Comparison of ENCODE assay signal across 1 cellular context in the genomic region with DNA sequence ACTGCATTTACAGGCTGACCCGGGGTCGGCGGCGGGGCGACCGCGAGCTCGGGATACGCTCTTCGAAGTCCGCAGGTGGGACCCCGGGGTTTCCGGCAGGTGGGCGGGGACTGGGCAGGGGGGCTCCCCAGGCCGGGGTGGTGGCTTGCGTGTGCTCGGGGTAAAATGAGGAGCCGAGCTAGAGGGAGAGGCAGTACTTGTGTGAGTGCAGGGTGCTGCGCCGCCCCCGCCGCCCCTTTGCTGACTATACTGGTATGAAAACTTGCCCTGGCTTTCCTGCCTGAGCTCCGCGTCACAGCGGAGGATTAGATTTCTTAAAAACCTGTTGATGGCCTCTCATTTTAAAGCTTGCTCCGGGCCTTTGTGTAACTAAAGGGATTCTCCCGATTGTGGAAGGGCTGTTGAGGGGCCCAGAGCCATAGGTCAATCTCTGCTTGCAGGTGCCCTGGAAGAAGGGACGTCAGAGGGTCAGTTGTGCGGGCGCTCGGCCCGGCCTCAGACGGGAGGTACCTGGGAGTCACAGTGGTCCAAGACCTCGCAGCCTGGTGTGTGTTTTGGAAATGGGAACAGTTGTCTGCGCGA.
TF ChIP-seq lines count a peak whose summit lies in the region.

No MANE protein-coding gene starts in this region.

TF ChIP-seq in HEK293, 187 proteins besides CTCF, POLR2A, EP300 and RAD21 (continued from another document and continues in another):
- TF ChIP-seq, protein P1, sequence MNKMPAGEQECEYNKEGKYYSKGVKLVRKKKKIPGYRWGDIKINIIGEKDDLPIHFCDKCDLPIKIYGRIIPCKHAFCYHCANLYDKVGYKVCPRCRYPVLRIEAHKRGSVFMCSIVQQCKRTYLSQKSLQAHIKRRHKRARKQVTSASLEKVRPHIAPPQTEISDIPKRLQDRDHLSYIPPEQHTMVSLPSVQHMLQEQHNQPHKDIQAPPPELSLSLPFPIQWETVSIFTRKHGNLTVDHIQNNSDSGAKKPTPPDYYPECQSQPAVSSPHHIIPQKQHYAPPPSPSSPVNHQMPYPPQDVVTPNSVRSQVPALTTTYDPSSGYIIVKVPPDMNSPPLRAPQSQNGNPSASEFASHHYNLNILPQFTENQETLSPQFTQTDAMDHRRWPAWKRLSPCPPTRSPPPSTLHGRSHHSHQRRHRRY (tag by site-specific recombination; IDR thresholded peaks at IDR 0.05), result no peak
- TF ChIP-seq SALL2 (tag by site-specific recombination; IDR thresholded peaks at IDR 0.05; ENCODE audit: borderline replicate concordance) (no peak), ZNF302 (tag by site-specific recombination; IDR thresholded peaks at IDR 0.05; ENCODE audit: low read depth) (no peak), ZNF311 (tag by site-specific recombination; IDR thresholded peaks at IDR 0.05; ENCODE audit: borderline replicate concordance) (no peak), SCRT2 (tag by site-specific recombination; IDR thresholded peaks at IDR 0.05) (peak; percentile 96), ZNF23 (tag by site-specific recombination; IDR thresholded peaks at IDR 0.05; ENCODE audit: borderline replicate concordance) (no peak), ZNF555 (tag by site-specific recombination; conservative IDR thresholded peaks at IDR 0.05) (no peak), REPIN1 (tag by site-specific recombination; IDR thresholded peaks at IDR 0.05; ENCODE audit: low read depth) (no peak), ZNF292 (tag by site-specific recombination; IDR thresholded peaks at IDR 0.05; ENCODE audit: borderline replicate concordance, low read depth) (no peak), ZNF549 (tag by site-specific recombination; IDR thresholded peaks at IDR 0.05) (no peak), ZNF624 (tag by site-specific recombination; IDR thresholded peaks at IDR 0.05) (no peak), ZXDB (tag by site-specific recombination; IDR thresholded peaks at IDR 0.05) (0 out of 2 replicates have a peak, but pooled peaks have one; percentile 16), ZNF391 (tag by site-specific recombination; IDR thresholded peaks at IDR 0.05; ENCODE audit: borderline replicate concordance, low read depth) (no peak), ZNF530 (tag by site-specific recombination; IDR thresholded peaks at IDR 0.05; ENCODE audit: low read depth) (no peak), KLF8 (tag by site-specific recombination; IDR thresholded peaks at IDR 0.05) (no peak), YY2 (tag by site-specific recombination; IDR thresholded peaks at IDR 0.05) (no peak), ZNF175 (tag by site-specific recombination; IDR thresholded peaks at IDR 0.05) (no peak), MEIS1 (CRISPR knock-in tag; IDR thresholded peaks at IDR 0.05; ENCODE audit: borderline replicate concordance) (no peak), ZNF76 (tag by site-specific recombination; IDR thresholded peaks at IDR 0.05; ENCODE audit: borderline replicate concordance, low read depth) (no peak; the same call in 1 of the 2 replicates), ZBTB20 (tag by site-specific recombination; IDR thresholded peaks at IDR 0.05) (peak; percentile 21; the same call in 1 of the 2 replicates), ZFP69B (tag by site-specific recombination; IDR thresholded peaks at IDR 0.05) (no peak), FEZF1 (tag by site-specific recombination; IDR thresholded peaks at IDR 0.05) (no peak), ZNF830 (tag by site-specific recombination; IDR thresholded peaks at IDR 0.05; ENCODE audit: low read depth) (no peak), ZNF155 (tag by site-specific recombination; IDR thresholded peaks at IDR 0.05) (no peak), ZNF248 (tag by site-specific recombination; IDR thresholded peaks at IDR 0.05) (no peak), ZNF426 (tag by site-specific recombination; IDR thresholded peaks at IDR 0.05) (no peak), OSR2 (tag by site-specific recombination; IDR thresholded peaks at IDR 0.05) (no peak), SP7 (tag by site-specific recombination; IDR thresholded peaks at IDR 0.05) (no peak), ZNF473 (tag by site-specific recombination; IDR thresholded peaks at IDR 0.05) (no peak)
- TF ChIP-seq, protein P2, sequence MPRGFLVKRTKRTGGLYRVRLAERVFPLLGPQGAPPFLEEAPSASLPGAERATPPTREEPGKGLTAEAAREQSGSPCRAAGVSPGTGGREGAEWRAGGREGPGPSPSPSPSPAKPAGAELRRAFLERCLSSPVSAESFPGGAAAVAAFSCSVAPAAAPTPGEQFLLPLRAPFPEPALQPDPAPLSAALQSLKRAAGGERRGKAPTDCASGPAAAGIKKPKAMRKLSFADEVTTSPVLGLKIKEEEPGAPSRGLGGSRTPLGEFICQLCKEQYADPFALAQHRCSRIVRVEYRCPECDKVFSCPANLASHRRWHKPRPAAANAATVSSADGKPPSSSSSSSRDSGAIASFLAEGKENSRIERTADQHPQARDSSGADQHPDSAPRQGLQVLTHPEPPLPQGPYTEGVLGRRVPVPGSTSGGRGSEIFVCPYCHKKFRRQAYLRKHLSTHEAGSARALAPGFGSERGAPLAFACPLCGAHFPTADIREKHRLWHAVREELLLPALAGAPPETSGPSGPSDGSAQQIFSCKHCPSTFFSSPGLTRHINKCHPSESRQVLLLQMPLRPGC (tag by site-specific recombination; IDR thresholded peaks at IDR 0.05), result no peak
- TF ChIP-seq, protein P3, sequence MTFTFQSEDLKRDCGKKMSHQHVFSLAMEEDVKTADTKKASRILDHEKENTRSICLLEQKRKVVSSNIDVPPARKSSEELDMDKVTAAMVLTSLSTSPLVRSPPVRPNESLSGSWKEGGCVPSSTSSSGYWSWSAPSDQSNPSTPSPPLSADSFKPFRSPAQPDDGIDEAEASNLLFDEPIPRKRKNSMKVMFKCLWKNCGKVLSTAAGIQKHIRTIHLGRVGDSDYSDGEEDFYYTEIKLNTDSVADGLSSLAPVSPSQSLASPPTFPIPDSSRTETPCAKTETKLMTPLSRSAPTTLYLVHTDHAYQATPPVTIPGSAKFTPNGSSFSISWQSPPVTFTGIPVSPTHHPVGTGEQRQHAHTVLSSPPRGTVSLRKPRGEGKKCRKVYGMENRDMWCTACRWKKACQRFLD (tag by site-specific recombination; IDR thresholded peaks at IDR 0.05), result no peak
- TF ChIP-seq, protein P4, sequence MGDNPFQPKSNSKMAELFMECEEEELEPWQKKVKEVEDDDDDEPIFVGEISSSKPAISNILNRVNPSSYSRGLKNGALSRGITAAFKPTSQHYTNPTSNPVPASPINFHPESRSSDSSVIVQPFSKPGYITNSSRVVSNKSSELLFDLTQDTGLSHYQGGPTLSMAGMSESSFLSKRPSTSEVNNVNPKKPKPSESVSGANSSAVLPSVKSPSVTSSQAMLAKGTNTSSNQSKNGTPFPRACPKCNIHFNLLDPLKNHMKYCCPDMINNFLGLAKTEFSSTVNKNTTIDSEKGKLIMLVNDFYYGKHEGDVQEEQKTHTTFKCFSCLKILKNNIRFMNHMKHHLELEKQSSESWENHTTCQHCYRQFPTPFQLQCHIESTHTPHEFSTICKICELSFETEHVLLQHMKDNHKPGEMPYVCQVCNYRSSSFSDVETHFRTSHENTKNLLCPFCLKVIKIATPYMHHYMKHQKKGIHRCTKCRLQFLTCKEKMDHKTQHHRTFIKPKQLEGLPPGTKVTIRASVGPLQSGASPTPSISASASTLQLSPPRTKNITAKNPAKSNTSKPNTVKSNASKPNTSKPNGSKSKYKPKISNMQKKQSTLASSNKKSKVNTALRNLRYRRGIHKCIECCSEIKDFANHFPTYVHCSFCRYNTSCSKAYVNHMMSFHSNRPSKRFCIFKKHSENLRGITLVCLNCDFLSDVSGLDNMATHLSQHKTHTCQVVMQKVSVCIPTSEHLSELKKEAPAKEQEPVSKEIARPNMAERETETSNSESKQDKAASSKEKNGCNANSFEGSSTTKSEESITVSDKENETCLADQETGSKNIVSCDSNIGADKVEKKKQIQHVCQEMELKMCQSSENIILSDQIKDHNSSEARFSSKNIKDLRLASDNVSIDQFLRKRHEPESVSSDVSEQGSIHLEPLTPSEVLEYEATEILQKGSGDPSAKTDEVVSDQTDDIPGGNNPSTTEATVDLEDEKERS (tag by site-specific recombination; IDR thresholded peaks at IDR 0.05), result no peak
- TF ChIP-seq, protein P5, sequence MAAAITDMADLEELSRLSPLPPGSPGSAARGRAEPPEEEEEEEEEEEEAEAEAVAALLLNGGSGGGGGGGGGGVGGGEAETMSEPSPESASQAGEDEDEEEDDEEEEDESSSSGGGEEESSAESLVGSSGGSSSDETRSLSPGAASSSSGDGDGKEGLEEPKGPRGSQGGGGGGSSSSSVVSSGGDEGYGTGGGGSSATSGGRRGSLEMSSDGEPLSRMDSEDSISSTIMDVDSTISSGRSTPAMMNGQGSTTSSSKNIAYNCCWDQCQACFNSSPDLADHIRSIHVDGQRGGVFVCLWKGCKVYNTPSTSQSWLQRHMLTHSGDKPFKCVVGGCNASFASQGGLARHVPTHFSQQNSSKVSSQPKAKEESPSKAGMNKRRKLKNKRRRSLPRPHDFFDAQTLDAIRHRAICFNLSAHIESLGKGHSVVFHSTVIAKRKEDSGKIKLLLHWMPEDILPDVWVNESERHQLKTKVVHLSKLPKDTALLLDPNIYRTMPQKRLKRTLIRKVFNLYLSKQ (tag by site-specific recombination; IDR thresholded peaks at IDR 0.05; ENCODE audit: borderline replicate concordance), result no peak
- TF ChIP-seq, protein P6, sequence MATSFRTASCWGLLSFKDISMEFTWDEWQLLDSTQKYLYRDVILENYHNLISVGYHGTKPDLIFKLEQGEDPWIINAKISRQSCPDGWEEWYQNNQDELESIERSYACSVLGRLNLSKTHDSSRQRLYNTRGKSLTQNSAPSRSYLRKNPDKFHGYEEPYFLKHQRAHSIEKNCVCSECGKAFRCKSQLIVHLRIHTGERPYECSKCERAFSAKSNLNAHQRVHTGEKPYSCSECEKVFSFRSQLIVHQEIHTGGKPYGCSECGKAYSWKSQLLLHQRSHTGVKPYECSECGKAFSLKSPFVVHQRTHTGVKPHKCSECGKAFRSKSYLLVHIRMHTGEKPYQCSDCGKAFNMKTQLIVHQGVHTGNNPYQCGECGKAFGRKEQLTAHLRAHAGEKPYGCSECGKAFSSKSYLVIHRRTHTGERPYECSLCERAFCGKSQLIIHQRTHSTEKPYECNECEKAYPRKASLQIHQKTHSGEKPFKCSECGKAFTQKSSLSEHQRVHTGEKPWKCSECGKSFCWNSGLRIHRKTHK (tag by site-specific recombination; IDR thresholded peaks at IDR 0.05), result no peak
- TF ChIP-seq, protein P7, sequence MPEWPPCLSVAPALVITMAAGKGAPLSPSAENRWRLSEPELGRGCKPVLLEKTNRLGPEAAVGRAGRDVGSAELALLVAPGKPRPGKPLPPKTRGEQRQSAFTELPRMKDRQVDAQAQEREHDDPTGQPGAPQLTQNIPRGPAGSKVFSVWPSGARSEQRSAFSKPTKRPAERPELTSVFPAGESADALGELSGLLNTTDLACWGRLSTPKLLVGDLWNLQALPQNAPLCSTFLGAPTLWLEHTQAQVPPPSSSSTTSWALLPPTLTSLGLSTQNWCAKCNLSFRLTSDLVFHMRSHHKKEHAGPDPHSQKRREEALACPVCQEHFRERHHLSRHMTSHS (tag by site-specific recombination; IDR thresholded peaks at IDR 0.05), result no peak
- TF ChIP-seq, protein P8, sequence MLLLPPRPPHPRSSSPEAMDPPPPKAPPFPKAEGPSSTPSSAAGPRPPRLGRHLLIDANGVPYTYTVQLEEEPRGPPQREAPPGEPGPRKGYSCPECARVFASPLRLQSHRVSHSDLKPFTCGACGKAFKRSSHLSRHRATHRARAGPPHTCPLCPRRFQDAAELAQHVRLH (tag by site-specific recombination; IDR thresholded peaks at IDR 0.05), result no peak
- TF ChIP-seq, protein P9, sequence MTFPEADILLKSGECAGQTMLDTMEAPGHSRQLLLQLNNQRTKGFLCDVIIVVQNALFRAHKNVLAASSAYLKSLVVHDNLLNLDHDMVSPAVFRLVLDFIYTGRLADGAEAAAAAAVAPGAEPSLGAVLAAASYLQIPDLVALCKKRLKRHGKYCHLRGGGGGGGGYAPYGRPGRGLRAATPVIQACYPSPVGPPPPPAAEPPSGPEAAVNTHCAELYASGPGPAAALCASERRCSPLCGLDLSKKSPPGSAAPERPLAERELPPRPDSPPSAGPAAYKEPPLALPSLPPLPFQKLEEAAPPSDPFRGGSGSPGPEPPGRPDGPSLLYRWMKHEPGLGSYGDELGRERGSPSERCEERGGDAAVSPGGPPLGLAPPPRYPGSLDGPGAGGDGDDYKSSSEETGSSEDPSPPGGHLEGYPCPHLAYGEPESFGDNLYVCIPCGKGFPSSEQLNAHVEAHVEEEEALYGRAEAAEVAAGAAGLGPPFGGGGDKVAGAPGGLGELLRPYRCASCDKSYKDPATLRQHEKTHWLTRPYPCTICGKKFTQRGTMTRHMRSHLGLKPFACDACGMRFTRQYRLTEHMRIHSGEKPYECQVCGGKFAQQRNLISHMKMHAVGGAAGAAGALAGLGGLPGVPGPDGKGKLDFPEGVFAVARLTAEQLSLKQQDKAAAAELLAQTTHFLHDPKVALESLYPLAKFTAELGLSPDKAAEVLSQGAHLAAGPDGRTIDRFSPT (tag by site-specific recombination; IDR thresholded peaks at IDR 0.05), result no peak
- TF ChIP-seq, protein P10, sequence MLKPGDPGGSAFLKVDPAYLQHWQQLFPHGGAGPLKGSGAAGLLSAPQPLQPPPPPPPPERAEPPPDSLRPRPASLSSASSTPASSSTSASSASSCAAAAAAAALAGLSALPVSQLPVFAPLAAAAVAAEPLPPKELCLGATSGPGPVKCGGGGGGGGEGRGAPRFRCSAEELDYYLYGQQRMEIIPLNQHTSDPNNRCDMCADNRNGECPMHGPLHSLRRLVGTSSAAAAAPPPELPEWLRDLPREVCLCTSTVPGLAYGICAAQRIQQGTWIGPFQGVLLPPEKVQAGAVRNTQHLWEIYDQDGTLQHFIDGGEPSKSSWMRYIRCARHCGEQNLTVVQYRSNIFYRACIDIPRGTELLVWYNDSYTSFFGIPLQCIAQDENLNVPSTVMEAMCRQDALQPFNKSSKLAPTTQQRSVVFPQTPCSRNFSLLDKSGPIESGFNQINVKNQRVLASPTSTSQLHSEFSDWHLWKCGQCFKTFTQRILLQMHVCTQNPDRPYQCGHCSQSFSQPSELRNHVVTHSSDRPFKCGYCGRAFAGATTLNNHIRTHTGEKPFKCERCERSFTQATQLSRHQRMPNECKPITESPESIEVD (tag by site-specific recombination; IDR thresholded peaks at IDR 0.05), result no peak
- TF ChIP-seq, protein P11, sequence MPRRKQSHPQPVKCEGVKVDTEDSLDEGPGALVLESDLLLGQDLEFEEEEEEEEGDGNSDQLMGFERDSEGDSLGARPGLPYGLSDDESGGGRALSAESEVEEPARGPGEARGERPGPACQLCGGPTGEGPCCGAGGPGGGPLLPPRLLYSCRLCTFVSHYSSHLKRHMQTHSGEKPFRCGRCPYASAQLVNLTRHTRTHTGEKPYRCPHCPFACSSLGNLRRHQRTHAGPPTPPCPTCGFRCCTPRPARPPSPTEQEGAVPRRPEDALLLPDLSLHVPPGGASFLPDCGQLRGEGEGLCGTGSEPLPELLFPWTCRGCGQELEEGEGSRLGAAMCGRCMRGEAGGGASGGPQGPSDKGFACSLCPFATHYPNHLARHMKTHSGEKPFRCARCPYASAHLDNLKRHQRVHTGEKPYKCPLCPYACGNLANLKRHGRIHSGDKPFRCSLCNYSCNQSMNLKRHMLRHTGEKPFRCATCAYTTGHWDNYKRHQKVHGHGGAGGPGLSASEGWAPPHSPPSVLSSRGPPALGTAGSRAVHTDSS (tag by site-specific recombination; IDR thresholded peaks at IDR 0.05), result no peak
- TF ChIP-seq, protein P12, sequence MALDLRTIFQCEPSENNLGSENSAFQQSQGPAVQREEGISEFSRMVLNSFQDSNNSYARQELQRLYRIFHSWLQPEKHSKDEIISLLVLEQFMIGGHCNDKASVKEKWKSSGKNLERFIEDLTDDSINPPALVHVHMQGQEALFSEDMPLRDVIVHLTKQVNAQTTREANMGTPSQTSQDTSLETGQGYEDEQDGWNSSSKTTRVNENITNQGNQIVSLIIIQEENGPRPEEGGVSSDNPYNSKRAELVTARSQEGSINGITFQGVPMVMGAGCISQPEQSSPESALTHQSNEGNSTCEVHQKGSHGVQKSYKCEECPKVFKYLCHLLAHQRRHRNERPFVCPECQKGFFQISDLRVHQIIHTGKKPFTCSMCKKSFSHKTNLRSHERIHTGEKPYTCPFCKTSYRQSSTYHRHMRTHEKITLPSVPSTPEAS (tag by site-specific recombination; IDR thresholded peaks at IDR 0.05), result no peak
